In the genomic region with DNA sequence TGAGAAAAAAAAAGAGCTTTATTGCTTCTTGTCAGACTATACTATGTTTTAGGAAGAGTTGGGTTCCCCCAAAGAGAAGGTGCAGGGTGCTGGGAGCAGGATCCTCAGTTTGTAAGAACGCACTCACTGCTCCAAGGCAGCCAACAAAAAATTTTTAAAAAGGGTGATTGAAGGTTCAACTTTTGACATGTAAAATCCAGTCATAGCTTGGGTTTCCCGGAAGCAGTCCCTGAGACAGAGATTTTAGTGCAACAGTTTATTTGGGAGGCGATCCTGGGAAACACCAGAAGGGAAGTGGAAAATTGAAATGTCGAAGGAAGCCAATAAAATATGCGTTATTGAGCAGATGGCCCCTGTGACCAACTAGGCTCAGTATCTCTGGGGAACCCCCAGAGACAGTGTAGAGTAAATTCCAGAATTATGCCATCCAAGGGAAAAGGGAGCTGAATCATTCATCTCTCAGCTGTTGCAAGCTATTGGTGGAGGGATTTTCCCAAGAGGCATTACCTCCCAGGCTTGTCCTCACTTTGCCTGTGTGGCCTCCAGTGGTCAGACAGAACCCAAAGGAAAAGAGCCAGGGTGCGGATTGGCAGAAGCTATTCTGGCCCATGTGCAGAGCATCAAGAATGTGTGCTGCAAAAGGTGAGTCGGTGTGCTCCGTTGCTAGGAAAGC, we compare ENCODE assay signal across 20 cellular contexts.
A peak's percentile ranks its signal among the peaks of the same experiment; 100 is the strongest.
DNase-seq lines count a peak whose midpoint lies in the region; ATAC-seq and TF ChIP-seq lines count a peak whose summit lies in the region.
"Had no signal": no experiment of that assay in that cellular context is flagged by ENCODE, and none has a peak within 500 bp of the region (broad histone marks: within the 10 kb centered on the region; RNA-seq: fewer than 3 reads in every experiment).

No MANE protein-coding gene starts in this region.

- H3K27ac Mint-ChIP-seq in mesothelial cell of epicardium: peak overlapping the region; percentile 51
- H3K27ac Mint-ChIP-seq in activated CD4-positive, alpha-beta T cell treated with anti-CD3 and anti-CD28 coated beads for 36 hours: no peak overlapping the region
- H3K27ac Mint-ChIP-seq: activated CD4-positive, alpha-beta T cell treated with anti-CD3 and anti-CD28 coated beads, Interleukin-2, amount 10 ng/mL, durations not matched to agents 24 days and 14 days; dendritic cell treated with granulocyte-macrophage colony-stimulating factor and Interleukin-4, amounts not matched to agents 40 ng/mL and 50 ng/mL, for 4 days; immature natural killer cell had no signal

- H3K27me3 Mint-ChIP-seq in mesothelial cell of epicardium (ENCODE audit: low read depth): peaks cover 37% of the 10 kb centered on the region
- no peaks in the 10 kb centered on the region for H3K27me3 Mint-ChIP-seq in activated CD4-positive, alpha-beta T cell treated with anti-CD3 and anti-CD28 coated beads for 36 hours
- H3K27me3 Mint-ChIP-seq: dendritic cell treated with granulocyte-macrophage colony-stimulating factor and Interleukin-4, amounts not matched to agents 40 ng/mL and 50 ng/mL, for 4 days had no signal

- H3K4me3 ChIP-seq in AG09309 (ENCODE audit: control insufficient read depth, low read depth, low read length) (no peak overlapping the region), fibroblast of mammary gland (ENCODE audit: control insufficient read depth, low read depth, low read length) (no peak overlapping the region)
- H3K4me3 ChIP-seq: upper lobe of left lung had no signal

- CTCF ChIA-PET in activated CD4-positive, alpha-beta T cell treated with anti-CD3 and anti-CD28 coated beads for 36 hours (lab: Charles Lee): interaction anchor here (0.7 to 0.9 kb wide), 2 partner anchors 18 to 153 kb away, joined by 3 read pairs; no protein-coding TSS in a partner anchor

- ATAC-seq in activated CD4-positive, alpha-beta T cell treated with anti-CD3 and anti-CD28 coated beads for 36 hours: no peak
- ATAC-seq: activated T-cell treated with anti-CD3 and anti-CD28 coated beads, Interleukin-2, amount 50 U/mL, for 4 hours had no signal

- peaks cover 18% of the 10 kb centered on the region for H3K4me1 Mint-ChIP-seq in mesothelial cell of epicardium
- H3K4me1 Mint-ChIP-seq in activated CD4-positive, alpha-beta T cell treated with anti-CD3 and anti-CD28 coated beads for 36 hours: no peaks in the 10 kb centered on the region
- H3K4me1 Mint-ChIP-seq: activated CD4-positive, alpha-beta T cell treated with anti-CD3 and anti-CD28 coated beads, Interleukin-2, amount 10 ng/mL, durations not matched to agents 24 days and 14 days had no signal

- POLR2A ChIA-PET in activated CD4-positive, alpha-beta T cell treated with anti-CD3 and anti-CD28 coated beads for 36 hours (lab: Charles Lee): no interaction called here

- DNase-seq in AG09309 (ENCODE audit: low read depth) (peak; percentile 16), HuH-7 (ENCODE audit: low spot score) (peak; percentile 16), fibroblast of mammary gland (ENCODE audit: low read depth) (peak; percentile 56), mesothelial cell of epicardium (ENCODE audit: low spot score in 2 of 2, unreplicated experiment in 2 of 2) (no peak), DMS 273 treated with DMSO at 0.1 percent for 48 hours (lab: John Stamatoyannopoulos, UW) (no peak), LoVo (ENCODE audit: low spot score) (no peak)
- DNase-seq in activated CD4-positive, alpha-beta T cell treated with anti-CD3 and anti-CD28 coated beads for 36 hours: no peak
- DNase-seq in activated effector memory CD4-positive, alpha-beta T cell treated with Interleukin-2 at 50 U/mL for 16 hours: no peak
- DNase-seq: activated CD4-positive, alpha-beta T cell treated with anti-CD3 and anti-CD28 coated beads, Interleukin-2, amount 10 ng/mL, durations not matched to agents 24 days and 14 days; activated T-cell treated with anti-CD3 and anti-CD28 coated beads, Interleukin-2, amount 50 U/mL, for 4 hours; amniotic stem cell; C1 segment of cervical spinal cord; foreskin fibroblast; GOT3; immature natural killer cell; Karpas-422; NCI-H524; stimulated activated CD4-positive, alpha-beta T cell treated with anti-CD3 and anti-CD28 coated beads, Interleukin-1b, Interleukin-23, amount 100 ng/mL, for 48 hours had no signal

- no peaks in the 10 kb centered on the region for H3K36me3 Mint-ChIP-seq in mesothelial cell of epicardium
- no peaks in the 10 kb centered on the region for H3K36me3 Mint-ChIP-seq in activated CD4-positive, alpha-beta T cell treated with anti-CD3 and anti-CD28 coated beads for 36 hours (ENCODE audit: low read depth)
- H3K36me3 Mint-ChIP-seq: immature natural killer cell had no signal

- intact Hi-C loops in activated CD4-positive, alpha-beta T cell treated with anti-CD3 and anti-CD28 coated beads for 36 hours (cut with DNase I, micrococcal nuclease): no loop called here

- no peak for TF ChIP-seq CTCF in AG09309 (IDR thresholded peaks at IDR 0.05; ENCODE audit: control insufficient read depth, insufficient read depth, low read depth, low read length, missing control alignments)
- TF ChIP-seq CTCF in fibroblast of mammary gland (conservative IDR thresholded peaks at IDR 0.05; ENCODE audit: control insufficient read depth, insufficient read depth, low read depth, low read length): no peak
- TF ChIP-seq CTCF in mesothelial cell of epicardium (IDR thresholded peaks at IDR 0.05; ENCODE audit: unreplicated experiment): no peak

- H3K9me3 Mint-ChIP-seq in mesothelial cell of epicardium: no peaks in the 10 kb centered on the region
- H3K9me3 Mint-ChIP-seq in activated CD4-positive, alpha-beta T cell treated with anti-CD3 and anti-CD28 coated beads for 36 hours (ENCODE audit: low read depth): no peaks in the 10 kb centered on the region
- H3K9me3 Mint-ChIP-seq: activated CD4-positive, alpha-beta T cell treated with anti-CD3 and anti-CD28 coated beads, Interleukin-2, amount 10 ng/mL, durations not matched to agents 24 days and 14 days; activated T-cell treated with anti-CD3 and anti-CD28 coated beads, Interleukin-2, amount 50 U/mL, for 4 hours; dendritic cell treated with granulocyte-macrophage colony-stimulating factor and Interleukin-4, amounts not matched to agents 40 ng/mL and 50 ng/mL, for 4 days; immature natural killer cell had no signal

- H3K4me3 Mint-ChIP-seq in mesothelial cell of epicardium: no peak overlapping the region
- no peak overlapping the region for H3K4me3 Mint-ChIP-seq in activated CD4-positive, alpha-beta T cell treated with anti-CD3 and anti-CD28 coated beads for 36 hours
- H3K4me3 Mint-ChIP-seq: activated CD4-positive, alpha-beta T cell treated with anti-CD3 and anti-CD28 coated beads, Interleukin-2, amount 10 ng/mL, durations not matched to agents 24 days and 14 days; activated T-cell treated with anti-CD3 and anti-CD28 coated beads, Interleukin-2, amount 50 U/mL, for 4 hours; dendritic cell treated with granulocyte-macrophage colony-stimulating factor and Interleukin-4, amounts not matched to agents 40 ng/mL and 50 ng/mL, for 4 days; immature natural killer cell had no signal

Comparison
In these comparisons a context has a peak if more than half of its experiments do, and no peak if none do; other contexts are left out.
1. DNase-seq: peak in AG09309 (single experiment), HuH-7 (single experiment) and fibroblast of mammary gland (single experiment); none in mesothelial cell of epicardium (0 of 2), DMS 273 treated with DMSO at 0.1 percent for 48 hours (single experiment), activated CD4-positive, alpha-beta T cell treated with anti-CD3 and anti-CD28 coated beads for 36 hours (single experiment), activated effector memory CD4-positive, alpha-beta T cell treated with Interleukin-2 at 50 U/mL for 16 hours (single experiment) and LoVo (single experiment).